20 cellular contexts compared by ENCODE assay signal in genomic region chr2:109289011-109289410, GRCh38.
A peak's percentile ranks its signal among the peaks of the same experiment; 100 is the strongest.
DNase-seq lines count a peak whose midpoint lies in the region; ATAC-seq, FAIRE-seq and TF ChIP-seq lines count a peak whose summit lies in the region.
"Had no signal": no experiment of that assay in that cellular context is flagged by ENCODE, and none has a peak within 500 bp of the region (broad histone marks: within the 10 kb centered on the region; RNA-seq: fewer than 3 reads in every experiment).

No MANE protein-coding gene starts in this region.

- RAD21 ChIA-PET in GM12878 (lab: Charles Lee; ENCODE audit: unreplicated experiment): interaction anchor here (0.8 to 1.3 kb wide), 4 partner anchors 32 to 225 kb away, joined by 3 read pairs; no protein-coding TSS in a partner anchor

- no peak overlapping the region for H3K14ac ChIP-seq in H1 (ENCODE audit: insufficient read length)

- in situ Hi-C loops in GM12878 (cut with MboI): no loop called here

- no peak overlapping the region for H2AK5ac ChIP-seq in H1 (ENCODE audit: low read depth, low read length)

- H2BK5ac ChIP-seq in H1 (ENCODE audit: low read depth, low read length): no peak overlapping the region

- CTCF ChIA-PET in GM12878 (lab: Yijun Ruan, JAX) (interaction anchor here (1.0 to 1.3 kb wide), 2 partner anchors 156 to 221 kb away, joined by 4 read pairs; no protein-coding TSS in a partner anchor), H1 (lab: Charles Lee; ENCODE audit: partially characterized antibody) (interaction anchor here (1.0 to 2.1 kb wide), 5 partner anchors 8 to 221 kb away, joined by 3 to 5 read pairs (median 4); no protein-coding TSS in a partner anchor)
- CTCF ChIA-PET in activated naive CD4-positive, alpha-beta T cell treated with anti-CD3 and anti-CD28 coated beads for 36 hours (lab: Charles Lee): no interaction called here

- no peak for TF ChIP-seq POLR2A in GM12878 (IDR thresholded peaks at IDR 0.05; ENCODE audit: low read depth, low read length)
- TF ChIP-seq POLR2A in H1 (IDR thresholded peaks at IDR 0.05; ENCODE audit: control extremely low read depth in 1 of 2, low read depth in 2 of 2, low read length in 2 of 2): no peak

- DNase-seq in GM12878 (ENCODE audit: low read depth, low spot score) (no peak), H1 (ENCODE audit: low read depth in 1 of 2, low spot score in 2 of 2) (no peak), superior temporal gyrus (ENCODE audit: extremely low spot score) (peak; percentile 52), NCI-H128 (lab: John Stamatoyannopoulos, UW; ENCODE audit: unreplicated experiment) (no peak)
- no peak for DNase-seq in activated naive CD4-positive, alpha-beta T cell treated with anti-CD3 and anti-CD28 coated beads, Interleukin-2, amount 50 U/mL, for 72 hours (ENCODE audit: low spot score in 2 of 2)
- no peak for DNase-seq in activated naive CD4-positive, alpha-beta T cell treated with anti-CD3 and anti-CD28 coated beads for 36 hours
- DNase-seq: ACHN; Caco-2; CD4-positive, alpha-beta T cell; DMS79 treated with DMSO at 0.1 percent for 48 hours; GF-D8; KG1 had no signal

- no peak overlapping the region for H3K4me3 Mint-ChIP-seq in nephron
- no peak overlapping the region for H3K4me3 Mint-ChIP-seq in activated naive CD4-positive, alpha-beta T cell treated with anti-CD3 and anti-CD28 coated beads for 36 hours
- H3K4me3 Mint-ChIP-seq: CD4-positive, alpha-beta T cell; IgD-negative memory B cell had no signal

- POLR2A ChIA-PET in GM12878 (lab: Charles Lee) (no interaction called here), H1 (lab: Charles Lee; ENCODE audit: partially characterized antibody) (no interaction called here)

- H2AFZ ChIP-seq in GM12878 (ENCODE audit: control insufficient read depth, low read depth, low read length): no peak overlapping the region
- H2AFZ ChIP-seq in H1 (ENCODE audit: low read length): no peak overlapping the region

- peak overlapping the region; percentile 3 to 26 (median 6) for H3K27ac Mint-ChIP-seq in nephron
- H3K27ac Mint-ChIP-seq in activated naive CD4-positive, alpha-beta T cell treated with anti-CD3 and anti-CD28 coated beads, Interleukin-2, amount 50 U/mL, for 72 hours: no peak overlapping the region
- H3K27ac Mint-ChIP-seq in activated naive CD4-positive, alpha-beta T cell treated with anti-CD3 and anti-CD28 coated beads for 36 hours: no peak overlapping the region
- H3K27ac Mint-ChIP-seq: CD4-positive, alpha-beta T cell; IgD-negative memory B cell had no signal

- H4K5ac ChIP-seq in H1 (ENCODE audit: insufficient read length, low read depth, low read length): no peak overlapping the region

- H3K4me2 ChIP-seq in GM12878 (ENCODE audit: control insufficient read depth, insufficient read depth) (no peak overlapping the region), H1 (ENCODE audit: insufficient read depth in 1 of 2, low read depth in 2 of 2, low read length in 2 of 2) (no peak overlapping the region; a peak in 1 of 4 replicates)

- no peak overlapping the region for H3K23ac ChIP-seq in H1 (ENCODE audit: insufficient read length)

- H3K36me3 ChIP-seq in GM12878 (ENCODE audit: control insufficient read depth in 2 of 2, insufficient read depth in 2 of 2, low read length in 1 of 2) (no peaks in the 10 kb centered on the region), H1 (ENCODE audit: control insufficient read depth in 2 of 4, insufficient read depth in 4 of 4, low read length in 3 of 4) (no peaks in the 10 kb centered on the region)
- H3K36me3 ChIP-seq: HAP-1 had no signal

- H3K56ac ChIP-seq in H1 (replicated peaks; ENCODE audit: insufficient read length, low read depth, low read length): no peak overlapping the region

- H3K79me1 ChIP-seq in H1 (ENCODE audit: low read depth, low read length): no peaks in the 10 kb centered on the region

- WGBS in GM12878 (ENCODE audit: insufficient coverage, insufficient replicate concordance, low lambda C conversion rate, missing lambda C conversion rate): 40% methylated on average over 4 of the region's 4 CpGs
- 91% methylated on average over 4 of the region's 4 CpGs; no CpG with 5 or more reads in 1 of the 2 experiments for WGBS in H1 (ENCODE audit: extremely low coverage in 1 of 2, insufficient coverage in 1 of 2, insufficient read length in 1 of 2, insufficient replicate concordance in 2 of 2, low coverage in 1 of 2, low lambda C conversion rate in 2 of 2, missing lambda C conversion rate in 1 of 2), 2 experiments

- TF ChIP-seq RAD21 in GM12878 (IDR thresholded peaks at IDR 0.05; ENCODE audit: insufficient read depth, low read depth, low read length) (no peak), H1 (IDR thresholded peaks at IDR 0.05 in 1 of 2, conservative IDR thresholded peaks at IDR 0.05 in 1 of 2; ENCODE audit: low read depth in 2 of 2, low read length in 2 of 2) (no peak)

- H2BK20ac ChIP-seq in H1 (ENCODE audit: low read length): no peak overlapping the region

- H3K4ac ChIP-seq in H1 (replicated peaks; ENCODE audit: insufficient read length, low read depth, low read length): peak overlapping the region; percentile 27

- no TSS peak for BruUV-seq in GM12878 (replicated peaks; lab: Mats Ljungman, UMichigan)

- H3K18ac ChIP-seq in H1 (ENCODE audit: extremely low read depth, low read length): no peak overlapping the region

- SMC1A ChIA-PET in GM12878 (lab: Charles Lee; ENCODE audit: uncharacterized antibody, unreplicated experiment): interaction anchor here (1.1 to 1.5 kb wide), 3 partner anchors 10 to 34 kb away, joined by 3 to 4 read pairs (median 3); no protein-coding TSS in a partner anchor

- H3K36me3 Mint-ChIP-seq in nephron (ENCODE audit: low read depth): no peaks in the 10 kb centered on the region
- no peaks in the 10 kb centered on the region for H3K36me3 Mint-ChIP-seq in activated naive CD4-positive, alpha-beta T cell treated with anti-CD3 and anti-CD28 coated beads, Interleukin-2, amount 50 U/mL, for 72 hours
- no peaks in the 10 kb centered on the region for H3K36me3 Mint-ChIP-seq in activated naive CD4-positive, alpha-beta T cell treated with anti-CD3 and anti-CD28 coated beads for 36 hours (ENCODE audit: low read depth)
- H3K36me3 Mint-ChIP-seq: IgD-negative memory B cell had no signal

- H3K4me1 ChIP-seq in GM12878 (ENCODE audit: control insufficient read depth, insufficient read depth, low read length) (no peaks in the 10 kb centered on the region), H1 (replicated peaks in 1 of 4; ENCODE audit: control insufficient read depth in 3 of 4, insufficient read depth in 4 of 4, low read length in 3 of 4) (peaks cover 0 to 6% (median 4%) of the 10 kb centered on the region in 4 experiments; a peak in 3 of 7 replicates)
- H3K4me1 ChIP-seq: Caco-2, HAP-1 had no signal

- H3K4me1 Mint-ChIP-seq in nephron: peaks cover 42% of the 10 kb centered on the region
- peaks cover 2% of the 10 kb centered on the region for H3K4me1 Mint-ChIP-seq in activated naive CD4-positive, alpha-beta T cell treated with anti-CD3 and anti-CD28 coated beads for 36 hours (ENCODE audit: low read depth)
- H3K4me1 Mint-ChIP-seq: IgD-negative memory B cell had no signal

- H3K4me3 ChIP-seq in GM12878 (no peak overlapping the region), H1 (ENCODE audit: extremely low read depth in 1 of 4, insufficient read depth in 2 of 4, low read depth in 3 of 4, low read length in 4 of 4) (no peak overlapping the region)
- H3K4me3 ChIP-seq: HAP-1 had no signal

- H3K9ac ChIP-seq in GM12878 (ENCODE audit: control insufficient read depth, insufficient read depth, low read length) (no peak overlapping the region), H1 (replicated peaks in 1 of 4; ENCODE audit: extremely low read depth in 1 of 4, low read depth in 3 of 4, low read length in 3 of 4) (no peak overlapping the region)

- no peak overlapping the region for H2BK120ac ChIP-seq in H1 (replicated peaks; ENCODE audit: low read depth, low read length)

- H3K9me3 ChIP-seq in GM12878 (replicated peaks; ENCODE audit: control insufficient read depth, insufficient read depth, low read length): no peaks in the 10 kb centered on the region
- H3K9me3 ChIP-seq in H1 (ENCODE audit: insufficient read depth in 2 of 2, low read depth in 1 of 2, low read length in 1 of 2): no peaks in the 10 kb centered on the region
- H3K9me3 ChIP-seq: Caco-2, HAP-1 had no signal

- H3K27ac ChIP-seq in GM12878 (ENCODE audit: control insufficient read depth, insufficient read depth) (no peak overlapping the region), H1 (ENCODE audit: low read depth, low read length) (no peak overlapping the region)
- H3K27ac ChIP-seq: C4-2B had no signal

- intact Hi-C loops in GM12878 (cut with micrococcal nuclease; ENCODE audit: unreplicated experiment): no loop called here
- intact Hi-C loops in activated naive CD4-positive, alpha-beta T cell treated with anti-CD3 and anti-CD28 coated beads for 36 hours (cut with micrococcal nuclease): no loop called here

- H3K79me2 ChIP-seq in GM12878 (ENCODE audit: control insufficient read depth, insufficient read depth, low read length) (no peaks in the 10 kb centered on the region; the same call in 1 of the 2 replicates), H1 (ENCODE audit: control insufficient read depth in 1 of 2, insufficient read depth in 2 of 2, low read length in 2 of 2) (no peaks in the 10 kb centered on the region)

- H4K20me1 ChIP-seq in GM12878 (ENCODE audit: control insufficient read depth, insufficient read depth) (no peaks in the 10 kb centered on the region; the same call in 1 of the 2 replicates), H1 (replicated peaks in 1 of 2; ENCODE audit: control insufficient read depth in 1 of 2, insufficient read depth in 2 of 2, low read length in 2 of 2) (no peaks in the 10 kb centered on the region)

- H4K91ac ChIP-seq in H1 (replicated peaks; ENCODE audit: insufficient read length, low read length): peak overlapping the region; percentile 22

- ATAC-seq in GM12878 (0 out of 3 replicates have a peak, but pooled peaks have one; percentile 22), HG02759 (IDR thresholded peaks at IDR 0.05; ENCODE audit: unreplicated experiment) (no peak)
- no peak for ATAC-seq in activated naive CD4-positive, alpha-beta T cell treated with anti-CD3 and anti-CD28 coated beads, Interleukin-2, amount 50 U/mL, for 72 hours

- TF ChIP-seq CTCF in GM12878 (IDR thresholded peaks at IDR 0.05 in 2 of 3, conservative IDR thresholded peaks at IDR 0.05 in 1 of 3; ENCODE audit: control insufficient read depth in 2 of 3, extremely low read depth in 1 of 3, insufficient read depth in 1 of 3, low read depth in 3 of 3, low read length in 3 of 3) (no peak), H1 (IDR thresholded peaks at IDR 0.05; ENCODE audit: control extremely low read depth in 1 of 3, insufficient read depth in 1 of 3, low read depth in 1 of 3, low read length in 3 of 3) (no peak), nephron (IDR thresholded peaks at IDR 0.05; ENCODE audit: unreplicated experiment in 3 of 3) (no peak)

- peaks cover 2% of the 10 kb centered on the region for H3K9me3 Mint-ChIP-seq in nephron
- peaks cover 0 to 2% of the 10 kb centered on the region in 2 donors for H3K9me3 Mint-ChIP-seq in activated naive CD4-positive, alpha-beta T cell treated with anti-CD3 and anti-CD28 coated beads, Interleukin-2, amount 50 U/mL, for 72 hours
- H3K9me3 Mint-ChIP-seq in activated naive CD4-positive, alpha-beta T cell treated with anti-CD3 and anti-CD28 coated beads for 36 hours: no peaks in the 10 kb centered on the region
- H3K9me3 Mint-ChIP-seq: CD4-positive, alpha-beta T cell; IgD-negative memory B cell had no signal

- no peak overlapping the region for H2BK15ac ChIP-seq in H1 (ENCODE audit: low read length)

- TF ChIP-seq EP300 in GM12878 (IDR thresholded peaks at IDR 0.05; ENCODE audit: borderline replicate concordance in 1 of 2, control insufficient read depth in 1 of 2, low read depth in 2 of 2, low read length in 2 of 2) (no peak), H1 (IDR thresholded peaks at IDR 0.05; ENCODE audit: borderline replicate concordance in 1 of 2, low read depth in 2 of 2, low read length in 2 of 2) (no peak)

- no peaks in the 10 kb centered on the region for H3K23me2 ChIP-seq in H1 (ENCODE audit: low read depth, low read length)

- no peak for FAIRE-seq in GM12878 (lab: Jason Lieb, UNC)
- FAIRE-seq in H1 (lab: Jason Lieb, UNC): no peak
- FAIRE-seq: A204.1, D721Med, HTR-8/SVneo had no signal

- peaks cover 21% of the 10 kb centered on the region for H3K27me3 Mint-ChIP-seq in nephron (ENCODE audit: low read depth)
- H3K27me3 Mint-ChIP-seq in activated naive CD4-positive, alpha-beta T cell treated with anti-CD3 and anti-CD28 coated beads for 36 hours (ENCODE audit: low read depth): no peaks in the 10 kb centered on the region
- H3K27me3 Mint-ChIP-seq: CD4-positive, alpha-beta T cell; IgD-negative memory B cell had no signal

- H2BK12ac ChIP-seq in H1 (ENCODE audit: low read depth, low read length): no peak overlapping the region

- H3K27me3 ChIP-seq in GM12878 (replicated peaks in 1 of 2; ENCODE audit: control insufficient read depth in 2 of 2, insufficient read depth in 2 of 2, low read length in 1 of 2) (no peaks in the 10 kb centered on the region; a peak in 1 of 4 replicates), H1 (replicated peaks in 1 of 4; ENCODE audit: control insufficient read depth in 3 of 4, extremely low read depth in 1 of 4, insufficient read depth in 3 of 4, low read length in 3 of 4) (no peaks in the 10 kb centered on the region)

- no peak overlapping the region for H4K8ac ChIP-seq in H1 (ENCODE audit: extremely low read depth, insufficient read depth, low read length)

Comparison
In these comparisons a context has a peak if more than half of its experiments do, and no peak if none do; other contexts are left out.
1. H3K27ac Mint-ChIP-seq: peak in nephron (3 of 3); none in activated naive CD4-positive, alpha-beta T cell treated with anti-CD3 and anti-CD28 coated beads, Interleukin-2, amount 50 U/mL, for 72 hours (0 of 2) and activated naive CD4-positive, alpha-beta T cell treated with anti-CD3 and anti-CD28 coated beads for 36 hours (single experiment).